Comparison of ENCODE assay signal across 1 cellular context in genomic region chr10:26733750-26734568, GRCh38.
TF ChIP-seq lines count a peak whose summit lies in the region.

No MANE protein-coding gene starts in this region.

TF ChIP-seq in HepG2, 621 proteins besides CTCF, POLR2A, EP300 and RAD21 (continued from another document and continues in another):
- TF ChIP-seq ZNF609 (CRISPR knock-in tag; IDR thresholded peaks at IDR 0.05; ENCODE audit: borderline replicate concordance) = peak; percentile 86
- peak; percentile 90 for TF ChIP-seq ZNF281 (CRISPR knock-in tag; IDR thresholded peaks at IDR 0.05; ENCODE audit: borderline replicate concordance)
- TF ChIP-seq NR2F1 (CRISPR knock-in tag; IDR thresholded peaks at IDR 0.05) = peak; percentile 63 to 76; a peak in 3 of 4 replicates
- no peak for TF ChIP-seq ZNF816 (CRISPR knock-in tag; IDR thresholded peaks at IDR 0.05; ENCODE audit: borderline replicate concordance)
- peak; percentile 90 for TF ChIP-seq ZNF263 (CRISPR knock-in tag; IDR thresholded peaks at IDR 0.05)
- TF ChIP-seq, protein P1, sequence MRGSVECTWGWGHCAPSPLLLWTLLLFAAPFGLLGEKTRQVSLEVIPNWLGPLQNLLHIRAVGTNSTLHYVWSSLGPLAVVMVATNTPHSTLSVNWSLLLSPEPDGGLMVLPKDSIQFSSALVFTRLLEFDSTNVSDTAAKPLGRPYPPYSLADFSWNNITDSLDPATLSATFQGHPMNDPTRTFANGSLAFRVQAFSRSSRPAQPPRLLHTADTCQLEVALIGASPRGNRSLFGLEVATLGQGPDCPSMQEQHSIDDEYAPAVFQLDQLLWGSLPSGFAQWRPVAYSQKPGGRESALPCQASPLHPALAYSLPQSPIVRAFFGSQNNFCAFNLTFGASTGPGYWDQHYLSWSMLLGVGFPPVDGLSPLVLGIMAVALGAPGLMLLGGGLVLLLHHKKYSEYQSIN (CRISPR knock-in tag; IDR thresholded peaks at IDR 0.05; ENCODE audit: borderline replicate concordance) = no peak
- TF ChIP-seq ZFP36L1 (CRISPR knock-in tag; IDR thresholded peaks at IDR 0.05) = 0 out of 2 replicates have a peak, but pooled peaks have one; percentile 32
- peak; percentile 70 for TF ChIP-seq TEAD3 (CRISPR knock-in tag; optimal IDR thresholded peaks at IDR 0.05; ENCODE audit: borderline replicate concordance)
- no peak for TF ChIP-seq NFATC3 (CRISPR knock-in tag; IDR thresholded peaks at IDR 0.05)
- TF ChIP-seq CC2D1A (CRISPR knock-in tag; IDR thresholded peaks at IDR 0.05) = no peak
- TF ChIP-seq MAX (IDR thresholded peaks at IDR 0.05) = peak; percentile 39
- no peak for TF ChIP-seq CSRNP2 (CRISPR knock-in tag; conservative IDR thresholded peaks at IDR 0.05; ENCODE audit: low read depth)
- 0 out of 2 replicates have a peak, but pooled peaks have one; percentile 44 for TF ChIP-seq HMGXB3 (CRISPR knock-in tag; IDR thresholded peaks at IDR 0.05; ENCODE audit: borderline replicate concordance)
- TF ChIP-seq, protein P2, sequence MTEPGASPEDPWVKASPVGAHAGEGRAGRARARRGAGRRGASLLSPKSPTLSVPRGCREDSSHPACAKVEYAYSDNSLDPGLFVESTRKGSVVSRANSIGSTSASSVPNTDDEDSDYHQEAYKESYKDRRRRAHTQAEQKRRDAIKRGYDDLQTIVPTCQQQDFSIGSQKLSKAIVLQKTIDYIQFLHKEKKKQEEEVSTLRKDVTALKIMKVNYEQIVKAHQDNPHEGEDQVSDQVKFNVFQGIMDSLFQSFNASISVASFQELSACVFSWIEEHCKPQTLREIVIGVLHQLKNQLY (CRISPR knock-in tag; IDR thresholded peaks at IDR 0.05) = peak; percentile 70
- peak; percentile 55; the same call in 1 of the 2 replicates for TF ChIP-seq ZNF430 (CRISPR knock-in tag; IDR thresholded peaks at IDR 0.05)
- TF ChIP-seq, protein P3, sequence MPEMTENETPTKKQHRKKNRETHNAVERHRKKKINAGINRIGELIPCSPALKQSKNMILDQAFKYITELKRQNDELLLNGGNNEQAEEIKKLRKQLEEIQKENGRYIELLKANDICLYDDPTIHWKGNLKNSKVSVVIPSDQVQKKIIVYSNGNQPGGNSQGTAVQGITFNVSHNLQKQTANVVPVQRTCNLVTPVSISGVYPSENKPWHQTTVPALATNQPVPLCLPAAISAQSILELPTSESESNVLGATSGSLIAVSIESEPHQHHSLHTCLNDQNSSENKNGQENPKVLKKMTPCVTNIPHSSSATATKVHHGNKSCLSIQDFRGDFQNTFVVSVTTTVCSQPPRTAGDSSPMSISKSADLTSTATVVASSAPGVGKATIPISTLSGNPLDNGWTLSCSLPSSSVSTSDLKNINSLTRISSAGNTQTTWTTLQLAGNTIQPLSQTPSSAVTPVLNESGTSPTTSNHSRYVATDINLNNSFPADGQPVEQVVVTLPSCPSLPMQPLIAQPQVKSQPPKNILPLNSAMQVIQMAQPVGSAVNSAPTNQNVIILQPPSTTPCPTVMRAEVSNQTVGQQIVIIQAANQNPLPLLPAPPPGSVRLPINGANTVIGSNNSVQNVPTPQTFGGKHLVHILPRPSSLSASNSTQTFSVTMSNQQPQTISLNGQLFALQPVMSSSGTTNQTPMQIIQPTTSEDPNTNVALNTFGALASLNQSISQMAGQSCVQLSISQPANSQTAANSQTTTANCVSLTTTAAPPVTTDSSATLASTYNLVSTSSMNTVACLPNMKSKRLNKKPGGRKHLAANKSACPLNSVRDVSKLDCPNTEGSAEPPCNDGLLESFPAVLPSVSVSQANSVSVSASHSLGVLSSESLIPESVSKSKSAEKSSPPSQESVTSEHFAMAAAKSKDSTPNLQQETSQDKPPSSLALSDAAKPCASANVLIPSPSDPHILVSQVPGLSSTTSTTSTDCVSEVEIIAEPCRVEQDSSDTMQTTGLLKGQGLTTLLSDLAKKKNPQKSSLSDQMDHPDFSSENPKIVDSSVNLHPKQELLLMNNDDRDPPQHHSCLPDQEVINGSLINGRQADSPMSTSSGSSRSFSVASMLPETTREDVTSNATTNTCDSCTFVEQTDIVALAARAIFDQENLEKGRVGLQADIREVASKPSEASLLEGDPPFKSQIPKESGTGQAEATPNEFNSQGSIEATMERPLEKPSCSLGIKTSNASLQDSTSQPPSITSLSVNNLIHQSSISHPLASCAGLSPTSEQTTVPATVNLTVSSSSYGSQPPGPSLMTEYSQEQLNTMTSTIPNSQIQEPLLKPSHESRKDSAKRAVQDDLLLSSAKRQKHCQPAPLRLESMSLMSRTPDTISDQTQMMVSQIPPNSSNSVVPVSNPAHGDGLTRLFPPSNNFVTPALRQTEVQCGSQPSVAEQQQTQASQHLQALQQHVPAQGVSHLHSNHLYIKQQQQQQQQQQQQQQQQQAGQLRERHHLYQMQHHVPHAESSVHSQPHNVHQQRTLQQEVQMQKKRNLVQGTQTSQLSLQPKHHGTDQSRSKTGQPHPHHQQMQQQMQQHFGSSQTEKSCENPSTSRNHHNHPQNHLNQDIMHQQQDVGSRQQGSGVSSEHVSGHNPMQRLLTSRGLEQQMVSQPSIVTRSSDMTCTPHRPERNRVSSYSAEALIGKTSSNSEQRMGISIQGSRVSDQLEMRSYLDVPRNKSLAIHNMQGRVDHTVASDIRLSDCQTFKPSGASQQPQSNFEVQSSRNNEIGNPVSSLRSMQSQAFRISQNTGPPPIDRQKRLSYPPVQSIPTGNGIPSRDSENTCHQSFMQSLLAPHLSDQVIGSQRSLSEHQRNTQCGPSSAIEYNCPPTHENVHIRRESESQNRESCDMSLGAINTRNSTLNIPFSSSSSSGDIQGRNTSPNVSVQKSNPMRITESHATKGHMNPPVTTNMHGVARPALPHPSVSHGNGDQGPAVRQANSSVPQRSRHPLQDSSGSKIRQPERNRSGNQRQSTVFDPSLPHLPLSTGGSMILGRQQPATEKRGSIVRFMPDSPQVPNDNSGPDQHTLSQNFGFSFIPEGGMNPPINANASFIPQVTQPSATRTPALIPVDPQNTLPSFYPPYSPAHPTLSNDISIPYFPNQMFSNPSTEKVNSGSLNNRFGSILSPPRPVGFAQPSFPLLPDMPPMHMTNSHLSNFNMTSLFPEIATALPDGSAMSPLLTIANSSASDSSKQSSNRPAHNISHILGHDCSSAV (CRISPR knock-in tag; IDR thresholded peaks at IDR 0.05; ENCODE audit: borderline replicate concordance) = no peak
- peak; percentile 29; the same call in 1 of the 2 replicates for TF ChIP-seq ZNF556 (CRISPR knock-in tag; IDR thresholded peaks at IDR 0.05; ENCODE audit: borderline replicate concordance)
- no peak for TF ChIP-seq ZNF839 (CRISPR knock-in tag; IDR thresholded peaks at IDR 0.05; ENCODE audit: borderline replicate concordance)
- peak; percentile 85 for TF ChIP-seq RARA (CRISPR knock-in tag; IDR thresholded peaks at IDR 0.05)
- no peak for TF ChIP-seq ZNF780A (CRISPR knock-in tag; IDR thresholded peaks at IDR 0.05)
- TF ChIP-seq ZNF207 (IDR thresholded peaks at IDR 0.05; ENCODE audit: borderline replicate concordance) = no peak
- no peak for TF ChIP-seq HNRNPK (IDR thresholded peaks at IDR 0.05; ENCODE audit: low read depth, low read length, poor library complexity, severe bottlenecking)
- TF ChIP-seq RAD51 (IDR thresholded peaks at IDR 0.05; ENCODE audit: borderline replicate concordance) = no peak
- TF ChIP-seq NFE2L2 (IDR thresholded peaks at IDR 0.05; ENCODE audit: low read length) = no peak
- TF ChIP-seq HNRNPLL (IDR thresholded peaks at IDR 0.05; ENCODE audit: low read depth, low read length, poor library complexity, severe bottlenecking) = no peak
- no peak for TF ChIP-seq PAWR (CRISPR knock-in tag; IDR thresholded peaks at IDR 0.05; ENCODE audit: borderline replicate concordance)
- TF ChIP-seq, protein P4, sequence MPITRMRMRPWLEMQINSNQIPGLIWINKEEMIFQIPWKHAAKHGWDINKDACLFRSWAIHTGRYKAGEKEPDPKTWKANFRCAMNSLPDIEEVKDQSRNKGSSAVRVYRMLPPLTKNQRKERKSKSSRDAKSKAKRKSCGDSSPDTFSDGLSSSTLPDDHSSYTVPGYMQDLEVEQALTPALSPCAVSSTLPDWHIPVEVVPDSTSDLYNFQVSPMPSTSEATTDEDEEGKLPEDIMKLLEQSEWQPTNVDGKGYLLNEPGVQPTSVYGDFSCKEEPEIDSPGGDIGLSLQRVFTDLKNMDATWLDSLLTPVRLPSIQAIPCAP (CRISPR knock-in tag; IDR thresholded peaks at IDR 0.05; ENCODE audit: low read depth) = no peak
- TF ChIP-seq ELF1 (CRISPR knock-in tag; IDR thresholded peaks at IDR 0.05) = peak; percentile 43; the same call in 1 of the 2 replicates
- no peak for TF ChIP-seq PAF1 (CRISPR knock-in tag; IDR thresholded peaks at IDR 0.05)
